In the genomic region with DNA sequence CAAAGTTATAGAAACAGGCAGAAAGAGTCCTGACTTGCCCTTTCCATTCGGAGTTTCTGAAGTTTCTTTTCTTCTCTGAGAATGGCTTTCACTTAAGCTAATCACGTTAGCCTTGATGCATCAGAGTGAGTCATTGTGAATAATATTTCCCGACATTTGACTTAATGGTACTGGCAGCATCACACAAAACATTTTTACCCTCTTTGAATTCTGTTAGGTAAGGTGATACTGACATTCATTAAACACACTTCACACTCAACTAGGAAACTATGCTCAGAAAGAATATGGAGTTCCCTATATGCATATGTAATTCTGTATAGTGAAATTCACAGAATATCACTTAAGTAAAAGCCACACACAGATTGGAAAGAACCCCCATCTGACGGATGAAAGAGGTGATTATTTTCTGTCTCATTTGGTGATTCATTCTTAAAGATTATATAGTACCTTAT, we compare ENCODE assay signal across 12 cellular contexts.
A peak's percentile ranks its signal among the peaks of the same experiment; 100 is the strongest.
DNase-seq lines count a peak whose midpoint lies in the region; ATAC-seq and TF ChIP-seq lines count a peak whose summit lies in the region.
"Had no signal": no experiment of that assay in that cellular context is flagged by ENCODE, and none has a peak within 500 bp of the region (broad histone marks: within the 10 kb centered on the region; RNA-seq: fewer than 3 reads in every experiment).

No MANE protein-coding gene starts in this region.

- H3K27ac Mint-ChIP-seq in activated naive CD4-positive, alpha-beta T cell treated with anti-CD3 and anti-CD28 coated beads for 36 hours, result peak overlapping the region; percentile 84
- H3K27ac Mint-ChIP-seq in activated naive CD8-positive, alpha-beta T cell, result peak overlapping the region; percentile 48

- H3K9me3 Mint-ChIP-seq in activated naive CD4-positive, alpha-beta T cell treated with anti-CD3 and anti-CD28 coated beads for 36 hours, result no peaks in the 10 kb centered on the region
- H3K9me3 Mint-ChIP-seq in activated naive CD8-positive, alpha-beta T cell (ENCODE audit: low read depth), result no peaks in the 10 kb centered on the region

- H3K4me3 Mint-ChIP-seq in activated naive CD4-positive, alpha-beta T cell treated with anti-CD3 and anti-CD28 coated beads for 36 hours, result no peak overlapping the region
- H3K4me3 Mint-ChIP-seq in activated naive CD8-positive, alpha-beta T cell, result no peak overlapping the region

- ATAC-seq in GM18520 (IDR thresholded peaks at IDR 0.05; ENCODE audit: unreplicated experiment), result no peak
- ATAC-seq: gastroesophageal sphincter had no signal

- TF ChIP-seq CTCF in fibroblast of pulmonary artery (IDR thresholded peaks at IDR 0.05; ENCODE audit: low read length, missing control alignments), result no peak

- CTCF ChIA-PET in activated naive CD4-positive, alpha-beta T cell treated with anti-CD3 and anti-CD28 coated beads for 36 hours (lab: Charles Lee), result interaction anchor here (1.0 kb wide), 1 partner anchor 16 kb away, joined by 3 read pairs; no protein-coding TSS in a partner anchor

- intact Hi-C loops in activated naive CD4-positive, alpha-beta T cell treated with anti-CD3 and anti-CD28 coated beads for 36 hours (cut with micrococcal nuclease), result loop anchor here (1.0 to 5.0 kb wide), 8 partner anchors 15 to 699 kb away; a partner anchor contains a TSS

- H3K27me3 Mint-ChIP-seq in activated naive CD4-positive, alpha-beta T cell treated with anti-CD3 and anti-CD28 coated beads for 36 hours (ENCODE audit: low read depth), result no peaks in the 10 kb centered on the region
- no peaks in the 10 kb centered on the region for H3K27me3 Mint-ChIP-seq in activated naive CD8-positive, alpha-beta T cell

- H3K4me1 Mint-ChIP-seq in activated naive CD4-positive, alpha-beta T cell treated with anti-CD3 and anti-CD28 coated beads for 36 hours (ENCODE audit: low read depth), result peaks cover 31% of the 10 kb centered on the region
- peaks cover 6% of the 10 kb centered on the region for H3K4me1 Mint-ChIP-seq in activated naive CD8-positive, alpha-beta T cell (ENCODE audit: low read depth)

- H3K36me3 Mint-ChIP-seq in activated naive CD4-positive, alpha-beta T cell treated with anti-CD3 and anti-CD28 coated beads for 36 hours (ENCODE audit: low read depth), result no peaks in the 10 kb centered on the region
- no peaks in the 10 kb centered on the region for H3K36me3 Mint-ChIP-seq in activated naive CD8-positive, alpha-beta T cell

- no peak overlapping the region for H3K4me3 ChIP-seq in fibroblast of pulmonary artery (replicated peaks; ENCODE audit: low read depth, low read length)
- H3K4me3 ChIP-seq: gastroesophageal sphincter had no signal

- no peak for DNase-seq in activated naive CD4-positive, alpha-beta T cell treated with anti-CD3 and anti-CD28 coated beads for 36 hours
- DNase-seq in activated naive CD4-positive, alpha-beta T cell treated with anti-CD3 and anti-CD28 coated beads, Interleukin-2, amount 50 U/mL, for 16 hours, result no peak
- DNase-seq in fibroblast of pulmonary artery (ENCODE audit: low read depth) (peak; percentile 65), stromal cell of bone marrow (ENCODE audit: low read depth) (peak; percentile 51), NCI-H748 treated with DMSO at 0.1 percent for 48 hours (lab: John Stamatoyannopoulos, UW) (no peak), inferior parietal cortex (ENCODE audit: extremely low spot score) (no peak)
- DNase-seq: activated effector memory CD4-positive, alpha-beta T cell treated with anti-CD3 and anti-CD28 coated beads, Interleukin-2, amount 50 U/mL, for 16 hours; DMS53; NCI-H2171 had no signal

Comparison
In these comparisons a context has a peak if more than half of its experiments do, and no peak if none do; other contexts are left out.
1. DNase-seq: peak in fibroblast of pulmonary artery (single experiment) and stromal cell of bone marrow (single experiment); none in activated naive CD4-positive, alpha-beta T cell treated with anti-CD3 and anti-CD28 coated beads for 36 hours (single experiment), activated naive CD4-positive, alpha-beta T cell treated with anti-CD3 and anti-CD28 coated beads, Interleukin-2, amount 50 U/mL, for 16 hours (single experiment), NCI-H748 treated with DMSO at 0.1 percent for 48 hours (single experiment) and inferior parietal cortex (single experiment).